In genomic region chr19:3184847-3185481, GRCh38 we compare ENCODE assay signal across 8 cellular contexts. TPM values are rescaled to one million over a fixed set of nuclear protein-coding genes. Genes with fewer than 3 reads are reported as not detected.
DNase-seq lines count a peak whose midpoint lies in the region; ATAC-seq and TF ChIP-seq lines count a peak whose summit lies in the region.

No MANE protein-coding gene starts in this region.

- intact Hi-C loops in testis (cut with DNase I; ENCODE audit: low total_unique reads): no loop called here

- no peaks in the 10 kb centered on the region for H3K4me1 ChIP-seq in endodermal cell (ENCODE audit: control insufficient read depth, insufficient read depth, low read length)
- H3K4me1 ChIP-seq in muscle layer of duodenum (ENCODE audit: control insufficient read depth in 1 of 2, insufficient read depth in 2 of 2, low read length in 2 of 2): peaks cover 7 to 27% of the 10 kb centered on the region in 2 donors
- peaks cover 13% of the 10 kb centered on the region for H3K4me1 ChIP-seq in testis

- no peak for TF ChIP-seq POLR2A in testis (IDR thresholded peaks at IDR 0.05)

- no peaks in the 10 kb centered on the region for H3K27me3 ChIP-seq in endodermal cell (ENCODE audit: control insufficient read depth, insufficient read depth, low read length, poor library complexity, severe bottlenecking)
- no peaks in the 10 kb centered on the region for H3K27me3 ChIP-seq in muscle layer of duodenum (ENCODE audit: low read depth, low read length)
- H3K27me3 ChIP-seq in testis: no peaks in the 10 kb centered on the region

- H3K9me3 ChIP-seq in endodermal cell (ENCODE audit: control insufficient read depth, low read length) (no peaks in the 10 kb centered on the region), muscle layer of duodenum (ENCODE audit: control insufficient read depth in 1 of 2, low read length in 2 of 2) (no peaks in the 10 kb centered on the region), testis (no peaks in the 10 kb centered on the region)

- H3K36me3 ChIP-seq in endodermal cell (ENCODE audit: control insufficient read depth, insufficient read depth, low read length): peaks cover 10% of the 10 kb centered on the region
- H3K36me3 ChIP-seq in muscle layer of duodenum (ENCODE audit: control insufficient read depth in 1 of 2, insufficient read depth in 2 of 2, low read length in 2 of 2): peaks cover 0 to 4% of the 10 kb centered on the region in 2 donors
- H3K36me3 ChIP-seq in testis (ENCODE audit: low read depth, missing control alignments): no peaks in the 10 kb centered on the region

- H3K27me3 Mint-ChIP-seq in endodermal cell (ENCODE audit: insufficient read depth): no peaks in the 10 kb centered on the region

- peak overlapping the region; percentile 45 for H3K27ac ChIP-seq in endodermal cell (ENCODE audit: low read depth, low read length)
- peak overlapping the region; percentile 71 for H3K27ac ChIP-seq in muscle layer of duodenum (ENCODE audit: low read length)
- H3K27ac ChIP-seq in testis: peak overlapping the region; percentile 76 to 91

- no peaks in the 10 kb centered on the region for H3K9me3 Mint-ChIP-seq in endodermal cell

- peak overlapping the region; percentile 85; the same call in 1 of the 2 replicates for H3K4me3 ChIP-seq in GM08714 (ENCODE audit: low read length)
- H3K4me3 ChIP-seq in endodermal cell (ENCODE audit: low read length): peak overlapping the region; percentile 98
- H3K4me3 ChIP-seq in muscle layer of duodenum (ENCODE audit: low read depth in 1 of 2, low read length in 2 of 2): peak overlapping the region; percentile 89 to 97
- H3K4me3 ChIP-seq in testis: peak overlapping the region; percentile 89

- in situ Hi-C loops in GM13976 (cut with MboI; ENCODE audit: low sequenced_read_pairs, unreplicated experiment): no loop called here

- H3K36me3 Mint-ChIP-seq in endodermal cell (ENCODE audit: low read depth): peaks cover 7% of the 10 kb centered on the region

- peak; percentile 12 for ATAC-seq in HG02840 (IDR thresholded peaks at IDR 0.05; ENCODE audit: low FRiP score, unreplicated experiment)

- H3K27ac Mint-ChIP-seq in endodermal cell: peak overlapping the region; percentile 98

- DNase-seq in NCI-H2171 (lab: John Stamatoyannopoulos, UW) (peak; percentile 73), endodermal cell (no peak), testis (peak; percentile 94), GM13976 (ENCODE audit: low spot score) (no peak)
- peak; percentile 66 to 68 for DNase-seq in activated CD4-positive, alpha-beta T cell treated with anti-CD3 and anti-CD28 coated beads for 4 hours

- 22 to 40% methylated on average over 6 to 14 of the region's 14 CpGs for WGBS in endodermal cell (ENCODE audit: insufficient coverage in 1 of 2, insufficient read length in 1 of 2), 2 experiments
- 7 to 9% methylated on average over 14 of the region's 14 CpGs for WGBS in testis, 2 donors

- H3K4me3 Mint-ChIP-seq in endodermal cell: peak overlapping the region; percentile 95

- TF ChIP-seq CTCF in endodermal cell (conservative IDR thresholded peaks at IDR 0.05) (no peak), testis (IDR thresholded peaks at IDR 0.05) (no peak), GM13976 (IDR thresholded peaks at IDR 0.05; ENCODE audit: borderline replicate concordance, control extremely low read depth, extremely low read depth, insufficient read depth, missing control alignments) (no peak)

- H3K9ac ChIP-seq in endodermal cell (ENCODE audit: extremely low read depth, low read length, poor library complexity, severe bottlenecking): peak overlapping the region; percentile 53

- H3K4me1 Mint-ChIP-seq in endodermal cell: peaks cover 7% of the 10 kb centered on the region

RNA-seq across cellular contexts. Expression of gene NCLN, which starts 0.8 kb away (rescaled TPM):
- total RNA-seq in endodermal cell: 10 to 100 TPM; 80.6 to 91.2 TPM
- polyA plus RNA-seq in endodermal cell (2013, experiment 1 of 2): 44.2 TPM
- polyA plus RNA-seq in endodermal cell (2013, experiment 2 of 2): 49.4 TPM
- 10 to 100 TPM; 65.3 to 65.5 TPM for total RNA-seq in testis
- 50.2 TPM for polyA plus RNA-seq in testis (ENCODE audit: insufficient read depth, low read depth, low replicate concordance)

RNA-seq across cellular contexts. Expression of gene S1PR4, which starts 6.4 kb away (rescaled TPM):
- total RNA-seq in endodermal cell: not detected
- polyA plus RNA-seq in endodermal cell (2013, experiment 1 of 2): not detected
- not detected for polyA plus RNA-seq in endodermal cell (2013, experiment 2 of 2)
- total RNA-seq in testis: under 1 TPM; 0.39 to 0.81 TPM
- polyA plus RNA-seq in testis (ENCODE audit: insufficient read depth, low read depth, low replicate concordance): 0.61 TPM

RNA-seq across cellular contexts. Expression of gene CELF5, which starts 39.5 kb away (rescaled TPM):
- total RNA-seq in endodermal cell: 1 to 10 TPM; 2.6 to 3.5 TPM
- polyA plus RNA-seq in endodermal cell (2013, experiment 1 of 2): 9.2 TPM
- 7.4 TPM for polyA plus RNA-seq in endodermal cell (2013, experiment 2 of 2)
- 1 to 10 TPM; 3.1 to 8.7 TPM for total RNA-seq in testis
- 6.6 TPM for polyA plus RNA-seq in testis (ENCODE audit: insufficient read depth, low read depth, low replicate concordance)

RNA-seq across cellular contexts. Expression of gene GNA15, which starts 49.1 kb away (rescaled TPM):
- not detected for total RNA-seq in endodermal cell
- polyA plus RNA-seq in endodermal cell (2013, experiment 1 of 2): not detected
- not detected for polyA plus RNA-seq in endodermal cell (2013, experiment 2 of 2)
- 1 to 10 TPM; 2.5 to 3.6 TPM for total RNA-seq in testis
- polyA plus RNA-seq in testis (ENCODE audit: insufficient read depth, low read depth, low replicate concordance): 4.0 TPM

Comparison
In these comparisons a context has a peak if more than half of its experiments do, and no peak if none do; other contexts are left out.
1. DNase-seq: peak in NCI-H2171 (single experiment), activated CD4-positive, alpha-beta T cell treated with anti-CD3 and anti-CD28 coated beads for 4 hours (2 of 2) and testis (single experiment); none in endodermal cell (single experiment) and GM13976 (single experiment).
2. Peak in every context shown above with its lines, with median percentiles within 50 percentile points of each other: H3K4me3 ChIP-seq and H3K27ac ChIP-seq.